17 cellular contexts compared by ENCODE assay signal in the genomic region with DNA sequence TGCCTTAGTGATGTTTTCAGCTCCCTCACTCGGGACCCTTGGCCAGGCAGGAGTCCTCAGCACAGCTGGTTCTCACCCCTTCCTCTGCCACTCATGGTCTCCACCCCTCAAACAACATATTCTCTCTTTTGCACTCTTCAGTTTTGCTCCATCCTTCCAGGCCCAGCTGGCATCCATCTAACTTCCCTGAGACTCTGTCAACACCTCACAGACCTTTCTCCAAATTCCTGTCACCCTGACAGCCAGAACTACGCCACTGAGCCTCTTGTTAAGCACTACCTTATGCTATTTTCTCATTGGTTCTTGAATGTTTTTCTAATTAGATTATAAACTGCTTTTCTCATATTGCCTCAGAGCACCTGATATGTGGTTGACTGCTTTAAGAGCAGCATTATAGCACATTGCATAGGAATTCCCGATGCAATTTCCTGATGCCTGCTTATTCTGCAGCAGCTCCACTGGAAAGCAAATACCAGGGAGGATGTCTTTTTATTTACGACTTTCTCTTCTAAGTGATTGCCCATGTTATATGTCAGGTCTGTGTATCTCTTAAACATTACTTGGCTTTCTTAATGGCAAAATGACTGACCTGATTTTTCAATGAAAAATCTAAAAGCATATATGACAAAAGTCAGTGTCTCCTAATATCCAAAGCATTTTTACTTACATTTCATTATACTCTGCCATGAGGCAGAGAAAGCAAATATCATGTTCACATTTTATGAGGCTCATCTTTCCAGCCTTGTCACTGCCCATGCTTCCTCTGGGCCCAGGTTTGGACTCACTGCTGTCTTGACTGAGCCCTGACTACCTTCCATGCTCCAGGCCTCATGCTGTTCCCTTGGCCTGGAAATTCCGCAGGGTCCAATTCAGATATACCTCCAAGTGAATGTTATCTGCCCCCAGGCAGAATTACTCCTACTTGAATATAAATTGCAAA. TPM values are rescaled to one million over a fixed set of nuclear protein-coding genes. Genes with fewer than 3 reads are reported as not detected.
DNase-seq lines count a peak whose midpoint lies in the region; ATAC-seq and TF ChIP-seq lines count a peak whose summit lies in the region.
"Had no signal": no experiment of that assay in that cellular context is flagged by ENCODE, and none has a peak within 500 bp of the region (broad histone marks: within the 10 kb centered on the region; RNA-seq: fewer than 3 reads in every experiment).

No MANE protein-coding gene starts in this region.

- H3K36me3 ChIP-seq in left ventricle myocardium inferior = no peaks in the 10 kb centered on the region
- no peaks in the 10 kb centered on the region for H3K36me3 ChIP-seq in lung (ENCODE audit: control insufficient read depth in 2 of 2, insufficient read depth in 2 of 2, low read length in 2 of 2)
- H3K36me3 ChIP-seq: BLaER1 treated with 17β-estradiol and CSF1 and Interleukin-3, amounts not matched to agents 10 nM and 100 nM; MG63 had no signal

- H3K4me3 ChIP-seq in left ventricle myocardium inferior = no peak overlapping the region
- H3K4me3 ChIP-seq in choroid plexus epithelial cell (ENCODE audit: low read depth, low read length) = no peak overlapping the region
- H3K4me3 ChIP-seq in lung = no peak overlapping the region
- H3K4me3 ChIP-seq: BLaER1 treated with 17β-estradiol and CSF1 and Interleukin-3, amounts not matched to agents 10 nM and 100 nM; MG63 had no signal

- H3K9me3 ChIP-seq in left ventricle myocardium inferior (replicated peaks) (no peaks in the 10 kb centered on the region), lung (ENCODE audit: control insufficient read depth in 2 of 2, insufficient read depth in 1 of 2, low read length in 1 of 2) (no peaks in the 10 kb centered on the region)
- H3K9me3 ChIP-seq: MG63 had no signal

- WGBS in lung, 2 donors = 76 to 85% methylated on average over 5 of the region's 5 CpGs

- DNase-seq in Right ventricle myocardium superior = no peak
- no peak for DNase-seq in left ventricle myocardium inferior
- DNase-seq in choroid plexus epithelial cell (ENCODE audit: low read depth) = peak; percentile 71
- peak; percentile 11 for DNase-seq in lung (ENCODE audit: low spot score)
- DNase-seq in NCI-H748 treated with DMSO at 0.1 percent for 48 hours (lab: John Stamatoyannopoulos, UW) = no peak
- DNase-seq: 8988T, DMS153, H7, MG63, NCI-H1092 treated with DMSO at 0.1 percent for 48 hours, NCI-H1694 had no signal

- H3K27ac ChIP-seq in left ventricle myocardium inferior (replicated peaks) (no peak overlapping the region), lung (ENCODE audit: low read depth in 1 of 2, low read length in 1 of 2) (no peak overlapping the region)
- H3K27ac ChIP-seq: KMS-11 had no signal

- ATAC-seq in Right ventricle myocardium superior (ENCODE audit: poor library complexity) (peak; percentile 47), lung (ENCODE audit: insufficient read depth, low FRiP score) (no peak), HG03457 (IDR thresholded peaks at IDR 0.05; ENCODE audit: unreplicated experiment) (no peak), GM21723 (IDR thresholded peaks at IDR 0.05; ENCODE audit: unreplicated experiment) (no peak), HG02973 (IDR thresholded peaks at IDR 0.05; ENCODE audit: unreplicated experiment) (no peak)
- ATAC-seq: HepG2 had no signal

- H3K27me3 ChIP-seq in left ventricle myocardium inferior (ENCODE audit: low read depth) (no peaks in the 10 kb centered on the region), lung (ENCODE audit: control insufficient read depth, insufficient read depth) (no peaks in the 10 kb centered on the region)
- H3K27me3 ChIP-seq: BLaER1 treated with 17β-estradiol and CSF1 and Interleukin-3, amounts not matched to agents 10 nM and 100 nM; MG63 had no signal

- H3K4me1 ChIP-seq in left ventricle myocardium inferior (peaks cover 46% of the 10 kb centered on the region), lung (ENCODE audit: control insufficient read depth in 2 of 2, insufficient read depth in 2 of 2, low read length in 2 of 2) (peaks cover 0 to 7% of the 10 kb centered on the region in 2 donors)

- TF ChIP-seq CTCF in left ventricle myocardium inferior (IDR thresholded peaks at IDR 0.05; ENCODE audit: borderline replicate concordance) (no peak), choroid plexus epithelial cell (conservative IDR thresholded peaks at IDR 0.05; ENCODE audit: low read depth, low read length) (no peak), lung (IDR thresholded peaks at IDR 0.05; ENCODE audit: control extremely low read depth, extremely low read depth) (no peak)

- intact Hi-C loops in Right ventricle myocardium superior (cut with DNase I) (no loop called here), left ventricle myocardium inferior (cut with micrococcal nuclease) (no loop called here)

RNA-seq across cellular contexts. Expression of gene INO80C, which starts 12.6 kb away (rescaled TPM):
- total RNA-seq in Right ventricle myocardium superior (23.1 TPM), left ventricle myocardium inferior (20.3 TPM), lung (10 to 100 TPM; 26.7 to 31.5 TPM)
- polyA plus RNA-seq in lung = 10 to 100 TPM; 31.5 to 35.6 TPM

Comparison
In these comparisons a context has a peak if more than half of its experiments do, and no peak if none do; other contexts are left out.
1. DNase-seq: peak in choroid plexus epithelial cell (single experiment) and lung (single experiment); none in Right ventricle myocardium superior (single experiment), left ventricle myocardium inferior (single experiment) and NCI-H748 treated with DMSO at 0.1 percent for 48 hours (single experiment).